Comparison of ENCODE assay signal across 17 cellular contexts in genomic region chr7:66198461-66198860, GRCh38. TPM values are rescaled to one million over a fixed set of nuclear protein-coding genes. Genes with fewer than 3 reads are reported as not detected.
DNase-seq lines count a peak whose midpoint lies in the region; ATAC-seq, FAIRE-seq and TF ChIP-seq lines count a peak whose summit lies in the region.
"Had no signal": no experiment of that assay in that cellular context is flagged by ENCODE, and none has a peak within 500 bp of the region (broad histone marks: within the 10 kb centered on the region; RNA-seq: fewer than 3 reads in every experiment).

No MANE protein-coding gene starts in this region.

- BruUV-seq in Panc1 (replicated peaks; lab: Mats Ljungman, UMichigan) (no TSS peak), OCI-LY7 (replicated peaks; lab: Mats Ljungman, UMichigan) (no TSS peak)

- TF ChIP-seq POLR2A in A549 (IDR thresholded peaks at IDR 0.05; ENCODE audit: low read length), result no peak

- in situ Hi-C loops in Panc1 (cut with HindIII; ENCODE audit: low pct_unique_long_range_greater_than_20kb, low sequenced_read_pairs), result no loop called here

- H3K9me3 Mint-ChIP-seq in endodermal cell, result no peaks in the 10 kb centered on the region
- no peaks in the 10 kb centered on the region for H3K9me3 Mint-ChIP-seq in activated T-cell treated with anti-CD3 and anti-CD28 coated beads, Interleukin-2, amount 50 U/mL, for 4 hours

- H2AFZ ChIP-seq in parathyroid adenoma, result peak overlapping the region; percentile 42
- no peak overlapping the region for H2AFZ ChIP-seq in OCI-LY7 (ENCODE audit: low read length)
- H2AFZ ChIP-seq: GM23248 had no signal

- no peak overlapping the region for H3K4me3 Mint-ChIP-seq in endodermal cell
- H3K4me3 Mint-ChIP-seq in activated T-cell treated with anti-CD3 and anti-CD28 coated beads, Interleukin-2, amount 50 U/mL, for 4 hours, result no peak overlapping the region

- 44% methylated on average over 2 of the region's 2 CpGs for WGBS in A549 (ENCODE audit: missing lambda C conversion rate)
- 81 to 83% methylated on average over 1 to 2 of the region's 2 CpGs for WGBS in endodermal cell (ENCODE audit: insufficient coverage in 1 of 2, insufficient read length in 1 of 2), 2 experiments

- peaks cover 3% of the 10 kb centered on the region for H3K4me1 Mint-ChIP-seq in endodermal cell
- H3K4me1 Mint-ChIP-seq in activated T-cell treated with anti-CD3 and anti-CD28 coated beads, Interleukin-2, amount 50 U/mL, for 4 hours (ENCODE audit: low read depth), result peaks cover 7% of the 10 kb centered on the region

- H3K9me2 ChIP-seq in OCI-LY7 (ENCODE audit: insufficient read depth, low read length), result no peaks in the 10 kb centered on the region

- CTCF ChIA-PET in A549 (lab: Yijun Ruan, JAX), result interaction anchor here (1.2 to 1.4 kb wide), 2 partner anchors 10 to 12 kb away, joined by 3 read pairs; no protein-coding TSS in a partner anchor
- CTCF ChIA-PET in Panc1 (lab: Charles Lee), result interaction anchor here (0.5 kb wide), 1 partner anchor 219 kb away, joined by 4 read pairs; no protein-coding TSS in a partner anchor
- CTCF ChIA-PET in OCI-LY7 (lab: Charles Lee; ENCODE audit: unreplicated experiment), result no interaction called here

- no peak for DNase-seq in A549 (ENCODE audit: low read depth in 1 of 2, low spot score in 1 of 2)
- DNase-seq in Panc1 (ENCODE audit: low read depth, low spot score), result no peak
- DNase-seq in endodermal cell, result peak; percentile 50
- no peak for DNase-seq in activated naive CD4-positive, alpha-beta T cell (lab: John Stamatoyannopoulos, UW)
- no peak for DNase-seq in OCI-LY7 (ENCODE audit: low spot score)
- DNase-seq in activated T-cell treated with anti-CD3 and anti-CD28 coated beads, Interleukin-2, amount 50 U/mL, for 4 hours, result no peak
- DNase-seq: ACHN, COR-L47, GM23248, NCI-H1048, NCI-H146, NCI-H2081 treated with DMSO at 0.1 percent for 48 hours, NCI-H510A treated with DMSO at 0.1 percent for 48 hours, SIG-M5 had no signal

- ATAC-seq in A549, result peak; percentile 31 to 37; a peak in 2 of 6 replicates
- ATAC-seq in Panc1, result 0 out of 2 replicates have a peak, but pooled peaks have one; percentile 13
- no peak for ATAC-seq in activated T-cell treated with anti-CD3 and anti-CD28 coated beads, Interleukin-2, amount 50 U/mL, for 4 hours

- peak overlapping the region; percentile 45 for H3K27ac Mint-ChIP-seq in endodermal cell

- no peaks in the 10 kb centered on the region for H4K20me1 ChIP-seq in OCI-LY7 (ENCODE audit: insufficient read depth, low read length)

- peaks cover 12% of the 10 kb centered on the region for H3K27me3 Mint-ChIP-seq in endodermal cell (ENCODE audit: insufficient read depth)
- peaks cover 12% of the 10 kb centered on the region for H3K27me3 Mint-ChIP-seq in activated T-cell treated with anti-CD3 and anti-CD28 coated beads, Interleukin-2, amount 50 U/mL, for 4 hours (ENCODE audit: low read depth)

- no peak for TF ChIP-seq RAD21 in A549 (conservative IDR thresholded peaks at IDR 0.05 in 1 of 2, IDR thresholded peaks at IDR 0.05 in 1 of 2)

- H3K79me2 ChIP-seq in parathyroid adenoma (no peaks in the 10 kb centered on the region), OCI-LY7 (ENCODE audit: insufficient read depth, low read depth, low read length) (no peaks in the 10 kb centered on the region)

- H3K9me3 ChIP-seq in A549 (no peaks in the 10 kb centered on the region), Panc1 (ENCODE audit: control insufficient read depth, insufficient read depth, low read depth, low read length) (no peaks in the 10 kb centered on the region), endodermal cell (ENCODE audit: control insufficient read depth, low read length) (no peaks in the 10 kb centered on the region), parathyroid adenoma (ENCODE audit: control insufficient read depth, low read length) (no peaks in the 10 kb centered on the region), OCI-LY7 (ENCODE audit: low read length) (no peaks in the 10 kb centered on the region)

- H3K27ac ChIP-seq in A549 (no peak overlapping the region), Panc1 (ENCODE audit: low read length) (no peak overlapping the region), endodermal cell (ENCODE audit: low read depth, low read length) (no peak overlapping the region), parathyroid adenoma (no peak overlapping the region), OCI-LY7 (ENCODE audit: low read depth, low read length, poor library complexity, severe bottlenecking) (no peak overlapping the region)
- H3K27ac ChIP-seq: GM23248 had no signal

- TF ChIP-seq CTCF in A549 (IDR thresholded peaks at IDR 0.05), result no peak
- TF ChIP-seq CTCF in Panc1 (IDR thresholded peaks at IDR 0.05), result no peak
- TF ChIP-seq CTCF in endodermal cell (conservative IDR thresholded peaks at IDR 0.05), result no peak
- no peak for TF ChIP-seq CTCF in parathyroid adenoma (IDR thresholded peaks at IDR 0.05)
- TF ChIP-seq CTCF in OCI-LY7 (conservative IDR thresholded peaks at IDR 0.05; ENCODE audit: low read length), result no peak

- H3K36me3 ChIP-seq in Panc1 (ENCODE audit: control insufficient read depth, insufficient read depth, low read length) (no peaks in the 10 kb centered on the region), endodermal cell (ENCODE audit: control insufficient read depth, insufficient read depth, low read length) (no peaks in the 10 kb centered on the region), parathyroid adenoma (ENCODE audit: control insufficient read depth, insufficient read depth, low read length) (no peaks in the 10 kb centered on the region), OCI-LY7 (ENCODE audit: insufficient read depth, low read length) (no peaks in the 10 kb centered on the region)

- H3K9ac ChIP-seq in endodermal cell (ENCODE audit: extremely low read depth, low read length, poor library complexity, severe bottlenecking) (no peak overlapping the region), parathyroid adenoma (no peak overlapping the region)
- H3K9ac ChIP-seq: GM23248 had no signal

- H3K4me1 ChIP-seq in A549 (no peaks in the 10 kb centered on the region), Panc1 (ENCODE audit: control insufficient read depth, insufficient read depth, low read length) (no peaks in the 10 kb centered on the region), endodermal cell (ENCODE audit: control insufficient read depth, insufficient read depth, low read length) (no peaks in the 10 kb centered on the region), parathyroid adenoma (no peaks in the 10 kb centered on the region), OCI-LY7 (ENCODE audit: insufficient read depth, low read length, poor library complexity, severe bottlenecking) (no peaks in the 10 kb centered on the region)

- H3K36me3 Mint-ChIP-seq in endodermal cell (ENCODE audit: low read depth), result no peaks in the 10 kb centered on the region
- no peaks in the 10 kb centered on the region for H3K36me3 Mint-ChIP-seq in activated T-cell treated with anti-CD3 and anti-CD28 coated beads, Interleukin-2, amount 50 U/mL, for 4 hours (ENCODE audit: insufficient read depth)

- H3K4me2 ChIP-seq in A549 (no peak overlapping the region), parathyroid adenoma (ENCODE audit: low read length) (no peak overlapping the region), OCI-LY7 (ENCODE audit: low read length) (no peak overlapping the region)

- POLR2A ChIA-PET in A549 (lab: Yijun Ruan, JAX) (no interaction called here), Panc1 (lab: Charles Lee) (no interaction called here), OCI-LY7 (lab: Charles Lee) (interaction anchor here (0.6 kb wide), 1 partner anchor 77 kb away, joined by 3 read pairs; no protein-coding TSS in a partner anchor)

- H3K4me3 ChIP-seq in A549, result no peak overlapping the region
- H3K4me3 ChIP-seq in Panc1 (ENCODE audit: low read depth in 2 of 2, low read length in 2 of 2), result no peak overlapping the region
- H3K4me3 ChIP-seq in endodermal cell (ENCODE audit: low read length), result no peak overlapping the region
- no peak overlapping the region for H3K4me3 ChIP-seq in parathyroid adenoma (ENCODE audit: low read depth, low read length)
- no peak overlapping the region for H3K4me3 ChIP-seq in OCI-LY7 (ENCODE audit: low read depth, low read length, poor library complexity, severe bottlenecking)
- H3K4me3 ChIP-seq: GM23248 had no signal

- intact Hi-C loops in Panc1 (cut with micrococcal nuclease; ENCODE audit: unreplicated experiment) (no loop called here), OCI-LY7 (cut with micrococcal nuclease; ENCODE audit: unreplicated experiment) (no loop called here)

- no peak for FAIRE-seq in A549 (lab: Jason Lieb, UNC)
- FAIRE-seq: GM12892, RCC 7860 had no signal

- H3K27me3 ChIP-seq in Panc1 (ENCODE audit: control insufficient read depth, insufficient read depth, low read length) (no peaks in the 10 kb centered on the region), endodermal cell (ENCODE audit: control insufficient read depth, insufficient read depth, low read length, poor library complexity, severe bottlenecking) (no peaks in the 10 kb centered on the region), parathyroid adenoma (ENCODE audit: control insufficient read depth, insufficient read depth, low read length) (no peaks in the 10 kb centered on the region)

- TF ChIP-seq EP300 in A549 (IDR thresholded peaks at IDR 0.05), result no peak

TF ChIP-seq in A549, 52 proteins besides CTCF, POLR2A, EP300 and RAD21 (continues in another document):
- TF ChIP-seq E2F6 (IDR thresholded peaks at IDR 0.05; ENCODE audit: borderline replicate concordance, low read depth) (no peak), BHLHE40 (IDR thresholded peaks at IDR 0.05; ENCODE audit: low read depth, low read length) (no peak), HOXA7 (CRISPR knock-in tag; IDR thresholded peaks at IDR 0.05) (no peak)

RNA-seq across cellular contexts. Expression of gene TPST1, which starts 6.7 kb away (rescaled TPM):
- polyA plus RNA-seq in A549 (2011; rRNA removed) (20.4 and 20.8 TPM in 2 replicates), A549 (2017; fragmentation: RNase III; extraction: RNeasy Plus Mini Kit Qiagen cat#74134 plus additional on column Dnase treatment) (10.5 to 14.7 TPM (median 14.6 TPM) in 3 replicates)
- 6.9 and 9.8 TPM in 2 replicates for polyA plus RNA-seq in A549 (2012; cell fraction: cytosol; rRNA removed)
- polyA plus RNA-seq in A549 (2012; cell fraction: nucleus; rRNA removed), result 5.4 and 7.3 TPM in 2 replicates
- 27.5 and 37.9 TPM in 2 replicates for polyA minus RNA-seq in A549 (2011; rRNA and poly(A)+ RNA removed)
- total RNA-seq in Panc1 (2021; ENCODE audit: unreplicated experiment) (29.0 TPM), endodermal cell (10 to 100 TPM; 38.3 to 43.8 TPM), OCI-LY7 (2022) (3.5 and 6.3 TPM in 2 replicates)
- 20.5 TPM for polyA plus RNA-seq in Panc1 (2012; ENCODE audit: insufficient read length)
- polyA plus RNA-seq in endodermal cell (2013, experiment 1 of 2), result 22.9 TPM
- polyA plus RNA-seq in endodermal cell (2013, experiment 2 of 2), result 24.4 TPM
- total RNA-seq in OCI-LY7 (2014; rRNA removed; shearing (Covaris generic)), result 6.6 and 11.4 TPM in 2 replicates
- total RNA-seq in activated T-cell treated with anti-CD3 and anti-CD28 coated beads, Interleukin-2, amount 50 U/mL, for 4 hours, result 1 to 10 TPM; 1.1 to 2.0 (median 1.4) TPM

Comparison
In these comparisons a context has a peak if more than half of its experiments do, and no peak if none do; other contexts are left out.
1. ATAC-seq: peak in A549 (2 of 2) and Panc1 (single experiment); none in activated T-cell treated with anti-CD3 and anti-CD28 coated beads, Interleukin-2, amount 50 U/mL, for 4 hours (0 of 2).